19 cellular contexts compared by ENCODE assay signal in the genomic region with DNA sequence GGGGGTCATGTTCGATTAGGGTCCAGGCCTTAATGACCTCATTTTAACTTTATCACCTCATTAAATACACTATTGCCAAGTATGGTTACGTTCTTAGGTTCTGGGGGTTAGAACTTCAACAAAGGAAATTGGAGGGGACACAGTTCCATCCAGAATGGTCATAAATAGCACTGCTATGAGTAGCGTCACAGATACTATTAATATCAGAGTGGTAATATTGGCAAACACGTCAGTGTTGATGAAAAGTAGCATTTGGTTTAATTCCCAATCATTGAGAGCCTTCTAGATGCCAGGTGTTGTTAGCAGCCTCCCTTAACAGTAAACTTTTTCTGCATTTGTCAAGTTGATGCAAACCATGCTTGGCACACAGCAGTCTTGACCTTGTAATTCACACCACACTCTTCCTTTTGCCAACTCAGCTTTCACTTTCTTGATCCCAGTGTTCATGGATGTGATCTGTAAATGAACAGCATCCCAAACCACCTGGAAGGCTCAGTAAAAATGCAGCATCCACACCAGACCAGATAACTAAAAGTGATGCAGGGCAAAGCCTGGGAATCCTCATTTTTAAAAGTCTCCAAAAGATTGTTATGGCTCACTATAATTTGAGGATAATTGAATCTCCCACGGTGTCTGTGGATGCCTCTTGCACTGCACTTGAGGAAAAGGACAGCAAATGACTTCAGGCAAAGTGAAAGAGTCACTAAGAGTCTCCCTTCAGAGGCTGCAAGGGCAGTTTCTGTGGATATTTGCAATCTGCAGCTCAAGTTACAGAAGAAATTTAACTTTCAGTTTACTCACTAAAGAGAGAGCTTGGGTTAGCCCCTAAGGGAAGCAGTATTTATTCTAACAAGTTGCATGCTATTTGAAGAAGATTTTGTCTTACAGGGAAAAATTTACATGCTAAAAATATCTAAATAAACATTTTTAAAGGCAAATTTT.
DNase-seq lines count a peak whose midpoint lies in the region; ATAC-seq and TF ChIP-seq lines count a peak whose summit lies in the region.
"Had no signal": no experiment of that assay in that cellular context is flagged by ENCODE, and none has a peak within 500 bp of the region (broad histone marks: within the 10 kb centered on the region; RNA-seq: fewer than 3 reads in every experiment).

No MANE protein-coding gene starts in this region.

- H3K9me3 Mint-ChIP-seq in WTC11: peaks cover 13% of the 10 kb centered on the region

- WGBS in hepatocyte (ENCODE audit: low lambda C conversion rate, missing lambda C conversion rate): 62% methylated on average over 5 of the region's 5 CpGs

- no peaks in the 10 kb centered on the region for H3K36me3 ChIP-seq in hepatocyte (replicated peaks; ENCODE audit: insufficient read depth, low read depth)
- H3K36me3 ChIP-seq in brain microvascular endothelial cell (replicated peaks): no peaks in the 10 kb centered on the region
- H3K36me3 ChIP-seq: HAP-1, Peyer's patch had no signal

- H3K9me2 ChIP-seq in hepatocyte (replicated peaks; ENCODE audit: insufficient read depth): no peaks in the 10 kb centered on the region

- H3K4me2 ChIP-seq in hepatocyte: peak overlapping the region; percentile 40

- DNase-seq in NCI-H146 (lab: John Stamatoyannopoulos, UW) (peak; percentile 33), NCI-H146 treated with DMSO at 0.1 percent for 48 hours (lab: John Stamatoyannopoulos, UW; ENCODE audit: unreplicated experiment) (no peak), ELR (ENCODE audit: low read depth) (peak; percentile 2), WTC11 (ENCODE audit: low spot score) (no peak), hepatocyte (ENCODE audit: low spot score) (no peak), GM19238 (ENCODE audit: insufficient read length, low spot score) (no peak), brain microvascular endothelial cell (no peak)
- DNase-seq: 8988T, DND-41, IMR-90, NCI-H1048, NCI-H1436, NCI-H2081, NCI-H510A, Peyer's patch had no signal

- H3K27ac ChIP-seq in hepatocyte (no peak overlapping the region), brain microvascular endothelial cell (no peak overlapping the region)
- H3K27ac ChIP-seq: Peyer's patch, SK-N-MC had no signal

- H2AFZ ChIP-seq in hepatocyte: no peak overlapping the region

- no peaks in the 10 kb centered on the region for H3K27me3 Mint-ChIP-seq in WTC11 (ENCODE audit: low read depth)

- H3K4me1 ChIP-seq in hepatocyte (ENCODE audit: insufficient read depth): peaks cover 9% of the 10 kb centered on the region
- H3K4me1 ChIP-seq: HAP-1, Peyer's patch had no signal

- in situ Hi-C loops in brain microvascular endothelial cell (cut with HindIII; ENCODE audit: low pct_ligation_motif_present, low sequenced_read_pairs): no loop called here

- no peaks in the 10 kb centered on the region for H3K79me2 ChIP-seq in hepatocyte

- no peak for ATAC-seq in WTC11
- no peak for ATAC-seq in HG03378 (IDR thresholded peaks at IDR 0.05; ENCODE audit: unreplicated experiment)

- POLR2A ChIA-PET in WTC11 (lab: Charles Lee): no interaction called here

- no peaks in the 10 kb centered on the region for H4K20me1 ChIP-seq in hepatocyte (ENCODE audit: insufficient read depth, poor library complexity, severe bottlenecking)

- no peak overlapping the region for H3K4me3 Mint-ChIP-seq in WTC11
- H3K4me3 Mint-ChIP-seq: CD14-positive monocyte had no signal

- H3K9me3 ChIP-seq in hepatocyte (ENCODE audit: low read depth): no peaks in the 10 kb centered on the region
- H3K9me3 ChIP-seq: HAP-1, Peyer's patch had no signal

- TF ChIP-seq CTCF in WTC11 (IDR thresholded peaks at IDR 0.05) (no peak), hepatocyte (IDR thresholded peaks at IDR 0.05; ENCODE audit: poor library complexity) (no peak), brain microvascular endothelial cell (IDR thresholded peaks at IDR 0.05; ENCODE audit: low read depth, low read length, missing control alignments) (no peak)

- peaks cover 15% of the 10 kb centered on the region for H3K4me1 Mint-ChIP-seq in WTC11
- H3K4me1 Mint-ChIP-seq: CD14-positive monocyte had no signal

- no peak overlapping the region for H3K4me3 ChIP-seq in hepatocyte
- no peak overlapping the region for H3K4me3 ChIP-seq in brain microvascular endothelial cell (ENCODE audit: low read depth, low read length)
- H3K4me3 ChIP-seq: HAP-1, Peyer's patch, SK-N-MC had no signal

- H3K36me3 Mint-ChIP-seq in WTC11: peaks cover 6% of the 10 kb centered on the region; the same call in 1 of the 2 replicates
- H3K36me3 Mint-ChIP-seq: CD14-positive monocyte had no signal

- no peaks in the 10 kb centered on the region for H3K27me3 ChIP-seq in hepatocyte
- no peaks in the 10 kb centered on the region for H3K27me3 ChIP-seq in brain microvascular endothelial cell (replicated peaks)
- H3K27me3 ChIP-seq: Peyer's patch had no signal

- CTCF ChIA-PET in WTC11 (lab: Charles Lee): no interaction called here

- H3K27ac Mint-ChIP-seq in WTC11: peak overlapping the region; percentile 18
- H3K27ac Mint-ChIP-seq: CD14-positive monocyte had no signal

TF ChIP-seq in WTC11, 78 proteins besides CTCF, POLR2A, EP300 and RAD21:
- TF ChIP-seq, protein P1, sequence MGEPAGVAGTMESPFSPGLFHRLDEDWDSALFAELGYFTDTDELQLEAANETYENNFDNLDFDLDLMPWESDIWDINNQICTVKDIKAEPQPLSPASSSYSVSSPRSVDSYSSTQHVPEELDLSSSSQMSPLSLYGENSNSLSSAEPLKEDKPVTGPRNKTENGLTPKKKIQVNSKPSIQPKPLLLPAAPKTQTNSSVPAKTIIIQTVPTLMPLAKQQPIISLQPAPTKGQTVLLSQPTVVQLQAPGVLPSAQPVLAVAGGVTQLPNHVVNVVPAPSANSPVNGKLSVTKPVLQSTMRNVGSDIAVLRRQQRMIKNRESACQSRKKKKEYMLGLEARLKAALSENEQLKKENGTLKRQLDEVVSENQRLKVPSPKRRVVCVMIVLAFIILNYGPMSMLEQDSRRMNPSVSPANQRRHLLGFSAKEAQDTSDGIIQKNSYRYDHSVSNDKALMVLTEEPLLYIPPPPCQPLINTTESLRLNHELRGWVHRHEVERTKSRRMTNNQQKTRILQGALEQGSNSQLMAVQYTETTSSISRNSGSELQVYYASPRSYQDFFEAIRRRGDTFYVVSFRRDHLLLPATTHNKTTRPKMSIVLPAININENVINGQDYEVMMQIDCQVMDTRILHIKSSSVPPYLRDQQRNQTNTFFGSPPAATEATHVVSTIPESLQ (CRISPR knock-in tag; IDR thresholded peaks at IDR 0.05): no peak

Comparison
In these comparisons a context has a peak if more than half of its experiments do, and no peak if none do; other contexts are left out.
1. DNase-seq: peak in NCI-H146 (single experiment) and ELR (single experiment); none in NCI-H146 treated with DMSO at 0.1 percent for 48 hours (single experiment), WTC11 (single experiment), hepatocyte (single experiment), GM19238 (single experiment) and brain microvascular endothelial cell (single experiment).